In genomic region chr14:49173765-49174373, GRCh38 we compare ENCODE assay signal across 8 cellular contexts.
DNase-seq lines count a peak whose midpoint lies in the region; ATAC-seq and TF ChIP-seq lines count a peak whose summit lies in the region.

No MANE protein-coding gene starts in this region.

- peak; percentile 41 for DNase-seq in EL
- DNase-seq in NCI-H2171 treated with DMSO at 0.1 percent for 48 hours (lab: John Stamatoyannopoulos, UW) = peak; percentile 73
- DNase-seq in WERI-Rb-1 = peak; percentile 81
- peak; percentile 74 for DNase-seq in glomerular visceral epithelial cell (ENCODE audit: extremely low spot score)
- DNase-seq in smooth muscle cell of the brain vasculature (ENCODE audit: low read depth, low spot score) = peak; percentile 40
- DNase-seq in superior temporal gyrus (ENCODE audit: extremely low spot score) = no peak

- peak; percentile 73 for TF ChIP-seq CTCF in WERI-Rb-1 (IDR thresholded peaks at IDR 0.05; ENCODE audit: low read depth, low read length)

- H3K27me3 ChIP-seq in WERI-Rb-1 (ENCODE audit: insufficient read depth, low read depth, severe bottlenecking) = no peaks in the 10 kb centered on the region

- H3K36me3 ChIP-seq in WERI-Rb-1 = no peaks in the 10 kb centered on the region

- no peaks in the 10 kb centered on the region for H3K9me3 ChIP-seq in WERI-Rb-1 (ENCODE audit: severe bottlenecking)

- ATAC-seq in GM19351 (IDR thresholded peaks at IDR 0.05; ENCODE audit: unreplicated experiment) (peak; percentile 100), HG03159 (IDR thresholded peaks at IDR 0.05; ENCODE audit: unreplicated experiment) (peak; percentile 99)

- no peak overlapping the region for H3K4me3 ChIP-seq in WERI-Rb-1 (ENCODE audit: low read depth, low read length)

- H3K27ac ChIP-seq in WERI-Rb-1 = no peak overlapping the region
